ENCODE assay signal across 8 cellular contexts in genomic region chr6:17705778-17706579, GRCh38. TPM values are rescaled to one million over a fixed set of nuclear protein-coding genes. Genes with fewer than 3 reads are reported as not detected.
A peak's percentile ranks its signal among the peaks of the same experiment; 100 is the strongest.
DNase-seq lines count a peak whose midpoint lies in the region; ATAC-seq and TF ChIP-seq lines count a peak whose summit lies in the region.

No MANE protein-coding gene starts in this region.

- H3K9me3 ChIP-seq in ES-I3 (ENCODE audit: control insufficient read depth, insufficient read depth, low read length), result no peaks in the 10 kb centered on the region
- H3K9me3 ChIP-seq in right cardiac atrium (ENCODE audit: control insufficient read depth, low read length), result no peaks in the 10 kb centered on the region
- H3K9me3 ChIP-seq in gastrocnemius medialis, result no peaks in the 10 kb centered on the region

- ATAC-seq in GM21723 (IDR thresholded peaks at IDR 0.05; ENCODE audit: unreplicated experiment) (peak; percentile 66), right cardiac atrium (peak; percentile 71 to 81), gastrocnemius medialis (peak; percentile 50 to 53)
- ATAC-seq in activated naive CD8-positive, alpha-beta T cell treated with anti-CD3 and anti-CD28 coated beads, Interleukin-2, amount 50 U/mL, for 24 hours, result peak; percentile 81

- DNase-seq in KG1 (lab: John Stamatoyannopoulos, UW) (peak; percentile 64), SW 1271 (lab: John Stamatoyannopoulos, UW) (peak; percentile 61 to 73), right cardiac atrium (peak; percentile 63 to 83 (median 83)), gastrocnemius medialis (peak; percentile 48 to 54), COLO829 (ENCODE audit: low spot score) (no peak)
- DNase-seq in activated naive CD8-positive, alpha-beta T cell treated with anti-CD3 and anti-CD28 coated beads, Interleukin-2, amount 50 U/mL, for 24 hours, result peak; percentile 88

- intact Hi-C loops in right cardiac atrium (cut with DNase I) (no loop called here), gastrocnemius medialis (cut with DNase I; ENCODE audit: low total_unique reads) (loop anchor here (1.0 to 10.0 kb wide), 4 partner anchors 106 to 941 kb away; partner anchors contain the start of genes ATXN1, FAM8A1 and KIF13A)

- peak overlapping the region; percentile 100 for H3K27ac Mint-ChIP-seq in activated naive CD8-positive, alpha-beta T cell treated with anti-CD3 and anti-CD28 coated beads, Interleukin-2, amount 50 U/mL, for 24 hours

- no peak for TF ChIP-seq POLR2A in gastrocnemius medialis (IDR thresholded peaks at IDR 0.05)

- H3K4me1 Mint-ChIP-seq in activated naive CD8-positive, alpha-beta T cell treated with anti-CD3 and anti-CD28 coated beads, Interleukin-2, amount 50 U/mL, for 24 hours, result peaks cover 51% of the 10 kb centered on the region

- peaks cover 2% of the 10 kb centered on the region for H3K27me3 Mint-ChIP-seq in activated naive CD8-positive, alpha-beta T cell treated with anti-CD3 and anti-CD28 coated beads, Interleukin-2, amount 50 U/mL, for 24 hours

- in situ Hi-C loops in gastrocnemius medialis (cut with MboI; ENCODE audit: low sequenced_read_pairs in 4 of 4), result no loop called here

- H3K36me3 Mint-ChIP-seq in activated naive CD8-positive, alpha-beta T cell treated with anti-CD3 and anti-CD28 coated beads, Interleukin-2, amount 50 U/mL, for 24 hours (ENCODE audit: low read depth), result peaks cover 51% of the 10 kb centered on the region

- H3K9ac ChIP-seq in ES-I3 (ENCODE audit: low read depth, low read length), result peak overlapping the region; percentile 99

- H3K27ac ChIP-seq in right cardiac atrium (ENCODE audit: low read length), result peak overlapping the region; percentile 95
- H3K27ac ChIP-seq in gastrocnemius medialis, result peak overlapping the region; percentile 96 to 100 (median 99)

- H3K4me1 ChIP-seq in ES-I3 (ENCODE audit: insufficient read depth, low read length) (peaks cover 11% of the 10 kb centered on the region), right cardiac atrium (ENCODE audit: control insufficient read depth, insufficient read depth, low read length) (peaks cover 3% of the 10 kb centered on the region), gastrocnemius medialis (peaks cover 33 to 38% of the 10 kb centered on the region in 2 donors)

- peak overlapping the region; percentile 93 for H3K4me3 Mint-ChIP-seq in activated naive CD8-positive, alpha-beta T cell treated with anti-CD3 and anti-CD28 coated beads, Interleukin-2, amount 50 U/mL, for 24 hours

- H3K27me3 ChIP-seq in right cardiac atrium (ENCODE audit: control insufficient read depth, insufficient read depth) (no peaks in the 10 kb centered on the region), gastrocnemius medialis (no peaks in the 10 kb centered on the region)

- H3K9me3 Mint-ChIP-seq in activated naive CD8-positive, alpha-beta T cell treated with anti-CD3 and anti-CD28 coated beads, Interleukin-2, amount 50 U/mL, for 24 hours, result no peaks in the 10 kb centered on the region

- no peaks in the 10 kb centered on the region for H3K36me3 ChIP-seq in ES-I3 (ENCODE audit: insufficient read depth, low read length)
- no peaks in the 10 kb centered on the region for H3K36me3 ChIP-seq in gastrocnemius medialis

- under 1% methylated on average over 58 of the region's 58 CpGs for WGBS in right cardiac atrium

- TF ChIP-seq CTCF in gastrocnemius medialis (IDR thresholded peaks at IDR 0.05 in 4 of 5, conservative IDR thresholded peaks at IDR 0.05 in 1 of 5), result peak in 2 of 5 experiments; percentile 12 to 16

- H3K4me3 ChIP-seq in right cardiac atrium (ENCODE audit: low read length) (peak overlapping the region; percentile 71), gastrocnemius medialis (peak overlapping the region; percentile 66 to 96 (median 92))

RNA-seq across cellular contexts. Expression of gene NUP153, which starts 0.7 kb away (rescaled TPM):
- total RNA-seq in right cardiac atrium (10 to 100 TPM; 24.0 to 27.2 (median 25.2) TPM), gastrocnemius medialis (10 to 100 TPM; 29.7 to 44.2 (median 37.9) TPM)
- polyA plus RNA-seq in right cardiac atrium, result 7.5 TPM
